ENCODE assay signal across 15 cellular contexts in the genomic region with DNA sequence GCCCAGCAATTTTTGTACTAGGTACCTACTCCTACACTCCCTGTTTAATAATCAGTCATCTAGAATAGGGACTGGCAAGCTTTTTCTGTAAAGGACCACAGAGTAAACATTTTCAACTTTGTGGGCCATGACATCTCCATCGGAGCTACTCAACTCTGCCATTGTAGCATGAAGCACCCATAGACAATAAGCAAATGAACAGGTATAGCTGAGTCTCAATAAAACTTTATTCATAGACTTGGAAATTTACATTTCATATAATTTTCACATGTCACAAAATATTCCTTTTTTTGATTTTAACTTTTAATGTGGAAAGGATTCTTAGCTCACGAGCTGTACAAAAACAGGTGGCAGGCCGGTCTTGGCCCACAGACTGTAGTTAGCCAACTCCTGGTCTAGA.
DNase-seq lines count a peak whose midpoint lies in the region; ATAC-seq and TF ChIP-seq lines count a peak whose summit lies in the region.
"Had no signal": no experiment of that assay in that cellular context is flagged by ENCODE, and none has a peak within 500 bp of the region (broad histone marks: within the 10 kb centered on the region; RNA-seq: fewer than 3 reads in every experiment).

No MANE protein-coding gene starts in this region.

- H3K27ac ChIP-seq in HCT116 (ENCODE audit: low read depth, low read length) (no peak overlapping the region), MM.1S (ENCODE audit: low read length) (peak overlapping the region; percentile 52; the same call in 1 of the 2 replicates), foreskin keratinocyte (peak overlapping the region; percentile 98), psoas muscle (no peak overlapping the region)

- no peak for TF ChIP-seq CTCF in Caco-2 (IDR thresholded peaks at IDR 0.05; ENCODE audit: insufficient read depth in 1 of 2, low read depth in 1 of 2, low read length in 1 of 2, severe bottlenecking in 1 of 2, unreplicated experiment in 1 of 2)
- TF ChIP-seq CTCF in HCT116 (IDR thresholded peaks at IDR 0.05 in 2 of 3, conservative IDR thresholded peaks at IDR 0.05 in 1 of 3; ENCODE audit: borderline replicate concordance in 1 of 3, insufficient read depth in 1 of 3, low read depth in 2 of 3, low read length in 2 of 3) = no peak
- no peak for TF ChIP-seq CTCF in MM.1S (IDR thresholded peaks at IDR 0.05; ENCODE audit: low read length)
- TF ChIP-seq CTCF in foreskin keratinocyte (conservative IDR thresholded peaks at IDR 0.05) = no peak
- no peak for TF ChIP-seq CTCF in psoas muscle (IDR thresholded peaks at IDR 0.05)

- peak overlapping the region; percentile 85 for H3K4me3 Mint-ChIP-seq in Caco-2 (ENCODE audit: unreplicated experiment)
- H3K4me3 Mint-ChIP-seq: activated CD4-positive, alpha-beta memory T cell treated with anti-CD3 and anti-CD28 coated beads, Interleukin-2, amount 10 ng/mL, durations not matched to agents 7 days and 5 days; effector memory CD8-positive, alpha-beta T cell; immature natural killer cell had no signal

- POLR2A ChIA-PET in Caco-2 (lab: Charles Lee) = interaction anchor here (0.9 kb wide), 1 partner anchor 52 kb away, joined by 5 read pairs; no protein-coding TSS in a partner anchor
- POLR2A ChIA-PET in HCT116 (lab: Charles Lee) = interaction anchor here (1.0 to 3.1 kb wide), 2 partner anchors 10 to 44 kb away, joined by 3 to 12 read pairs; no protein-coding TSS in a partner anchor

- CTCF ChIA-PET in Caco-2 (lab: Charles Lee) = interaction anchor here (1.5 to 1.6 kb wide), 3 partner anchors 11 to 90 kb away, joined by 4 to 6 read pairs (median 5); no protein-coding TSS in a partner anchor
- CTCF ChIA-PET in HCT116 (lab: Charles Lee) = interaction anchor here (0.5 kb wide), 1 partner anchor 77 kb away, joined by 8 read pairs; no protein-coding TSS in a partner anchor

- 32 to 63% (median 50%) methylated on average over 3 of the region's 3 CpGs for WGBS in psoas muscle, 3 donors

- H3K9me3 ChIP-seq in Caco-2 (no peaks in the 10 kb centered on the region), HCT116 (ENCODE audit: control insufficient read depth in 1 of 2, insufficient read depth in 1 of 2, low read depth in 1 of 2, low read length in 2 of 2) (peaks cover 0 to 5% of the 10 kb centered on the region in 2 experiments; a peak in 1 of 4 replicates), MM.1S (replicated peaks; ENCODE audit: insufficient read depth, low read length) (no peaks in the 10 kb centered on the region), psoas muscle (no peaks in the 10 kb centered on the region)
- H3K9me3 ChIP-seq: pancreas had no signal

- TF ChIP-seq RAD21 in HCT116 (IDR thresholded peaks at IDR 0.05; ENCODE audit: low read depth) = no peak

- H3K4me3 ChIP-seq in Caco-2 (ENCODE audit: low read depth, low read length) (no peak overlapping the region), HCT116 (replicated peaks in 1 of 2; ENCODE audit: low read depth in 1 of 2, low read length in 2 of 2) (peak overlapping the region in 1 of 2 experiments; percentile 52; a peak in 2 of 4 replicates), MM.1S (ENCODE audit: low read length) (peak overlapping the region; percentile 28), psoas muscle (no peak overlapping the region)
- H3K4me3 ChIP-seq: pancreas had no signal

- H3K9ac ChIP-seq in HCT116 (ENCODE audit: low read length) (peak overlapping the region; percentile 51), MM.1S (ENCODE audit: low read length) (no peak overlapping the region; the same call in 1 of the 2 replicates)

- no peaks in the 10 kb centered on the region for H3K9me3 Mint-ChIP-seq in Caco-2 (ENCODE audit: unreplicated experiment)
- H3K9me3 Mint-ChIP-seq: activated CD4-positive, alpha-beta memory T cell treated with anti-CD3 and anti-CD28 coated beads, Interleukin-2, amount 10 ng/mL, durations not matched to agents 7 days and 5 days; effector memory CD8-positive, alpha-beta T cell; immature natural killer cell had no signal

- BruUV-seq in Caco-2 (replicated peaks; lab: Mats Ljungman, UMichigan) (no TSS peak), HCT116 (replicated peaks; lab: Mats Ljungman, UMichigan) (no TSS peak)

- H3K4me1 Mint-ChIP-seq in Caco-2 (ENCODE audit: low read depth, unreplicated experiment) = peaks cover 38% of the 10 kb centered on the region
- H3K4me1 Mint-ChIP-seq: activated CD4-positive, alpha-beta memory T cell treated with anti-CD3 and anti-CD28 coated beads, Interleukin-2, amount 10 ng/mL, durations not matched to agents 7 days and 5 days; immature natural killer cell had no signal

- DNase-seq in Caco-2 (no peak), HCT116 (ENCODE audit: low read depth, low spot score) (no peak), MM.1S (no peak), foreskin keratinocyte (no peak), NCI-H128 (lab: John Stamatoyannopoulos, UW; ENCODE audit: unreplicated experiment) (no peak), psoas muscle (no peak)
- DNase-seq: activated CD4-positive, alpha-beta memory T cell treated with anti-CD3 and anti-CD28 coated beads, Interleukin-2, amount 10 ng/mL, durations not matched to agents 7 days and 5 days; activated effector memory CD4-positive, alpha-beta T cell treated with Interleukin-2 at 50 U/mL for 16 hours; effector memory CD8-positive, alpha-beta T cell; immature natural killer cell; MV-4-11; pancreas; RPMI8226 had no signal

- H3K79me2 ChIP-seq in HCT116 (ENCODE audit: insufficient read depth, low read length) (peaks cover 89% of the 10 kb centered on the region), MM.1S (ENCODE audit: low read length) (peaks cover 98% of the 10 kb centered on the region)

- RAD21 ChIA-PET in HCT116 (lab: Charles Lee; ENCODE audit: low non-redundant PET in 1 of 2, low total read pairs in 2 of 2, uncharacterized antibody in 2 of 2, unreplicated experiment in 2 of 2) = no interaction called here

- peaks cover 7% of the 10 kb centered on the region for H3F3A ChIP-seq in MM.1S (ENCODE audit: insufficient read depth, low read length)

- ATAC-seq in HCT116 (no peak), foreskin keratinocyte (no peak), HG02885 (IDR thresholded peaks at IDR 0.05; ENCODE audit: poor library complexity, unreplicated experiment) (no peak), HG03139 (IDR thresholded peaks at IDR 0.05; ENCODE audit: unreplicated experiment) (no peak), psoas muscle (no peak)
- ATAC-seq: effector memory CD8-positive, alpha-beta T cell had no signal

- TF ChIP-seq POLR2A in HCT116 (IDR thresholded peaks at IDR 0.05; ENCODE audit: borderline replicate concordance, extremely low read depth, insufficient read depth, insufficient read length) = no peak

- H3K27me3 ChIP-seq in Caco-2 (replicated peaks; ENCODE audit: control insufficient read depth, insufficient read depth, low read length) = no peaks in the 10 kb centered on the region
- H3K27me3 ChIP-seq in HCT116 (ENCODE audit: insufficient read depth, low read length) = no peaks in the 10 kb centered on the region
- no peaks in the 10 kb centered on the region for H3K27me3 ChIP-seq in MM.1S (replicated peaks; ENCODE audit: insufficient read depth, low read length)
- H3K27me3 ChIP-seq in foreskin keratinocyte = no peaks in the 10 kb centered on the region
- H3K27me3 ChIP-seq in psoas muscle (ENCODE audit: insufficient read depth in 3 of 3, low read length in 2 of 3) = peaks cover 0 to 2% (median 0%) of the 10 kb centered on the region in 3 donors
- H3K27me3 ChIP-seq: pancreas had no signal

- H3K4me2 ChIP-seq in HCT116 (ENCODE audit: low read length) (peak overlapping the region; percentile 73), MM.1S (ENCODE audit: low read depth, low read length) (peak overlapping the region; percentile 42; the same call in 1 of the 2 replicates)

- H3K27me3 Mint-ChIP-seq in Caco-2 (ENCODE audit: insufficient read depth, unreplicated experiment) = no peaks in the 10 kb centered on the region
- H3K27me3 Mint-ChIP-seq: activated CD4-positive, alpha-beta memory T cell treated with anti-CD3 and anti-CD28 coated beads, Interleukin-2, amount 10 ng/mL, durations not matched to agents 7 days and 5 days had no signal

- peaks cover 52% of the 10 kb centered on the region for H3K4me1 ChIP-seq in Caco-2
- H3K4me1 ChIP-seq in HCT116 (ENCODE audit: control insufficient read depth in 1 of 2, insufficient read depth in 2 of 2, low read length in 2 of 2) = peaks cover 23 to 77% of the 10 kb centered on the region in 2 experiments
- H3K4me1 ChIP-seq in MM.1S (ENCODE audit: low read length) = peaks cover 30% of the 10 kb centered on the region
- peaks cover 44% of the 10 kb centered on the region for H3K4me1 ChIP-seq in foreskin keratinocyte
- H3K4me1 ChIP-seq in psoas muscle = no peaks in the 10 kb centered on the region

- H4K20me1 ChIP-seq in HCT116 (ENCODE audit: insufficient read depth) (peaks cover 6% of the 10 kb centered on the region; the same call in 1 of the 2 replicates), MM.1S (ENCODE audit: insufficient read depth, low read length) (peaks cover 11% of the 10 kb centered on the region)

- no peak overlapping the region for H2AFZ ChIP-seq in HCT116 (ENCODE audit: low read depth, low read length, poor library complexity, severe bottlenecking)
- H2AFZ ChIP-seq in MM.1S (ENCODE audit: low read length) = no peak overlapping the region

- H3K36me3 ChIP-seq in Caco-2 (ENCODE audit: control insufficient read depth, insufficient read depth, low read length) (no peaks in the 10 kb centered on the region), HCT116 (ENCODE audit: control insufficient read depth in 1 of 2, insufficient read depth in 2 of 2, low read length in 2 of 2) (no peaks in the 10 kb centered on the region), MM.1S (replicated peaks; ENCODE audit: insufficient read depth, low read length) (no peaks in the 10 kb centered on the region), psoas muscle (ENCODE audit: insufficient read depth in 1 of 2, low read depth in 1 of 2) (no peaks in the 10 kb centered on the region)
- H3K36me3 ChIP-seq: pancreas had no signal

- intact Hi-C loops in Caco-2 (cut with micrococcal nuclease; ENCODE audit: unreplicated experiment) = loop anchor here (1.0 to 2.0 kb wide), 2 partner anchors 53 to 54 kb away; no protein-coding TSS in a partner anchor
- intact Hi-C loops in HCT116 (cut with micrococcal nuclease) = no loop called here
- intact Hi-C loops in psoas muscle (cut with DNase I) = no loop called here

- H3K9me2 ChIP-seq in HCT116 (ENCODE audit: insufficient read depth) (no peaks in the 10 kb centered on the region), MM.1S (replicated peaks; ENCODE audit: insufficient read depth, low read length) (no peaks in the 10 kb centered on the region)

- peaks cover 10% of the 10 kb centered on the region for H3K36me3 Mint-ChIP-seq in Caco-2 (ENCODE audit: insufficient read depth, unreplicated experiment)
- H3K36me3 Mint-ChIP-seq: immature natural killer cell had no signal

- H3K27ac Mint-ChIP-seq in Caco-2 (ENCODE audit: unreplicated experiment) = no peak overlapping the region
- H3K27ac Mint-ChIP-seq: activated CD4-positive, alpha-beta memory T cell treated with anti-CD3 and anti-CD28 coated beads, Interleukin-2, amount 10 ng/mL, durations not matched to agents 7 days and 5 days; effector memory CD8-positive, alpha-beta T cell; immature natural killer cell had no signal

TF ChIP-seq in HCT116, 20 proteins besides CTCF, POLR2A, EP300 and RAD21 (continues in another document):
- no peak for TF ChIP-seq POLR2AphosphoS5 (IDR thresholded peaks at IDR 0.05; ENCODE audit: low read depth, low read length)

Comparison
In these comparisons a context has a peak if more than half of its experiments do, and no peak if none do; other contexts are left out.
1. H3K27ac ChIP-seq: peak in MM.1S (single experiment) and foreskin keratinocyte (single experiment); none in HCT116 (single experiment) and psoas muscle (single experiment).